17 cellular contexts compared by ENCODE assay signal in the genomic region with DNA sequence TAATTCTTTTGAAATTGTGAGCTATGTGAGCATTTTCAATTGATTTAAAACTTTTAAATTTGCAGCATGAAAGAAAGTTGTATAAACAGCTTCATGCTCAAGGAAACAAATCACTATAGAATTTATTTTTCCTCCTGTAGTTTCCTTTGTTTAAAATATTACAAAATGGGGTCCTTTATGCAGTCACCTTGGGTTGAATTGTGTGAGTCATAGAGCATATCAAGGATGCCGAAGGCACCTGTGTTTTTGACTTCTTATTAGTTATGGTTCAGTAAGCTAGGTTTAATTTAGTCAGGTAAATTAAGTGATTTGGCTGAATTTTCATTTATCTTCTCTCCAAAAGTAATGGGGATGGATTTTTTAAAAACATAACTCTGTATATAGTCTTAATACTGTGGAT.
DNase-seq lines count a peak whose midpoint lies in the region; ATAC-seq and TF ChIP-seq lines count a peak whose summit lies in the region.
"Had no signal": no experiment of that assay in that cellular context is flagged by ENCODE, and none has a peak within 500 bp of the region (broad histone marks: within the 10 kb centered on the region; RNA-seq: fewer than 3 reads in every experiment).

No MANE protein-coding gene starts in this region.

- CTCF ChIA-PET in PC-9 (lab: Charles Lee), result interaction anchor here (0.6 kb wide), 1 partner anchor 199 kb away, joined by 3 read pairs; the partner anchor contains the start of gene TTK

- no peaks in the 10 kb centered on the region for H3K9me2 ChIP-seq in PC-9 (ENCODE audit: insufficient read depth)

- no peak overlapping the region for H2AFZ ChIP-seq in PC-9

- POLR2A ChIA-PET in PC-9 (lab: Charles Lee; ENCODE audit: unreplicated experiment), result interaction anchor here (0.6 to 0.7 kb wide), 2 partner anchors 31 to 81 kb away, joined by 4 read pairs; no protein-coding TSS in a partner anchor

- H3K4me1 ChIP-seq in PC-9 (replicated peaks; ENCODE audit: insufficient read depth), result peaks cover 11% of the 10 kb centered on the region
- H3K4me1 ChIP-seq: A549; BLaER1 treated with 17β-estradiol and CSF1 and Interleukin-3, amounts not matched to agents 10 nM and 100 nM had no signal

- no TSS peak for BruUV-seq in PC-9 (replicated peaks; lab: Mats Ljungman, UMichigan)

- H3K79me2 ChIP-seq in PC-9 (ENCODE audit: low read depth), result no peaks in the 10 kb centered on the region

- no peak for ATAC-seq in HG02981 (IDR thresholded peaks at IDR 0.05; ENCODE audit: unreplicated experiment)
- ATAC-seq: A549; CD8-positive, alpha-beta T cell had no signal

- no peaks in the 10 kb centered on the region for H3K27me3 ChIP-seq in PC-9 (ENCODE audit: insufficient read depth, low read depth)
- H3K27me3 ChIP-seq: BLaER1 treated with 17β-estradiol and CSF1 and Interleukin-3, amounts not matched to agents 10 nM and 100 nM had no signal

- peak; percentile 40 for DNase-seq in NCI-H526 treated with DMSO at 0.1 percent for 48 hours (lab: John Stamatoyannopoulos, UW)
- DNase-seq in NCI-H526 (lab: John Stamatoyannopoulos, UW), result no peak
- peak in 1 of 2 experiments; percentile 54 for DNase-seq in PC-9
- peak; percentile 16 for DNase-seq in renal cortical epithelial cell (ENCODE audit: low read depth)
- DNase-seq in ureter (ENCODE audit: low spot score), result no peak
- DNase-seq: AML-193; Caco-2; Calu3; CD4-positive, alpha-beta T cell; CD8-positive, alpha-beta T cell; DMS79 treated with DMSO at 0.1 percent for 48 hours; GF-D8 had no signal

- H3K4me2 ChIP-seq in PC-9, result no peak overlapping the region; the same call in 1 of the 2 replicates
- H3K4me2 ChIP-seq: A549; BLaER1 treated with 17β-estradiol and CSF1 and Interleukin-3, amounts not matched to agents 10 nM and 100 nM had no signal

- no peaks in the 10 kb centered on the region for H3K9me3 ChIP-seq in PC-9 (ENCODE audit: insufficient read depth, low read depth)
- H3K9me3 ChIP-seq: A549; BLaER1 treated with 17β-estradiol and CSF1 and Interleukin-3, amounts not matched to agents 10 nM and 100 nM; Caco-2 had no signal

- peaks cover 5% of the 10 kb centered on the region; the same call in 1 of the 2 replicates for H3F3A ChIP-seq in PC-9 (ENCODE audit: insufficient read depth, low read depth)

- H3K4me3 ChIP-seq in PC-9, result no peak overlapping the region
- H3K4me3 ChIP-seq: A549; BLaER1 treated with 17β-estradiol and CSF1 and Interleukin-3, amounts not matched to agents 10 nM and 100 nM had no signal

- no peaks in the 10 kb centered on the region for H4K20me1 ChIP-seq in PC-9 (ENCODE audit: insufficient read depth)
- H4K20me1 ChIP-seq: BLaER1 treated with 17β-estradiol and CSF1 and Interleukin-3, amounts not matched to agents 10 nM and 100 nM had no signal

- peak overlapping the region; percentile 27; the same call in 1 of the 2 replicates for H3K27ac ChIP-seq in PC-9
- H3K27ac ChIP-seq: 22Rv1; A549; BLaER1 treated with 17β-estradiol and CSF1 and Interleukin-3, amounts not matched to agents 10 nM and 100 nM; C4-2B had no signal

- no peak for TF ChIP-seq CTCF in PC-9 (conservative IDR thresholded peaks at IDR 0.05)

- no peaks in the 10 kb centered on the region for H3K36me3 ChIP-seq in PC-9 (ENCODE audit: low read depth)
- H3K36me3 ChIP-seq: BLaER1 treated with 17β-estradiol and CSF1 and Interleukin-3, amounts not matched to agents 10 nM and 100 nM had no signal

- intact Hi-C loops in PC-9 (cut with micrococcal nuclease; ENCODE audit: unreplicated experiment), result no loop called here

Comparison
In these comparisons a context has a peak if more than half of its experiments do, and no peak if none do; other contexts are left out.
1. DNase-seq: peak in NCI-H526 treated with DMSO at 0.1 percent for 48 hours (single experiment) and renal cortical epithelial cell (single experiment); none in NCI-H526 (0 of 2) and ureter (single experiment).